Comparison of ENCODE assay signal across 1 cellular context in genomic region chr16:8581923-8582580, GRCh38.
TF ChIP-seq lines count a peak whose summit lies in the region.

No MANE protein-coding gene starts in this region.

TF ChIP-seq in HepG2, 621 proteins besides CTCF, POLR2A, EP300 and RAD21 (continued from another document):
- no peak for TF ChIP-seq ZBTB40 (IDR thresholded peaks at IDR 0.05)
- TF ChIP-seq ZBTB40 (CRISPR knock-in tag; IDR thresholded peaks at IDR 0.05): 0 out of 2 replicates have a peak, but pooled peaks have one; percentile 26
- 0 out of 2 replicates have a peak, but pooled peaks have one; percentile 23 for TF ChIP-seq ARID4A (CRISPR knock-in tag; IDR thresholded peaks at IDR 0.05; ENCODE audit: borderline replicate concordance)
- TF ChIP-seq, protein P1, sequence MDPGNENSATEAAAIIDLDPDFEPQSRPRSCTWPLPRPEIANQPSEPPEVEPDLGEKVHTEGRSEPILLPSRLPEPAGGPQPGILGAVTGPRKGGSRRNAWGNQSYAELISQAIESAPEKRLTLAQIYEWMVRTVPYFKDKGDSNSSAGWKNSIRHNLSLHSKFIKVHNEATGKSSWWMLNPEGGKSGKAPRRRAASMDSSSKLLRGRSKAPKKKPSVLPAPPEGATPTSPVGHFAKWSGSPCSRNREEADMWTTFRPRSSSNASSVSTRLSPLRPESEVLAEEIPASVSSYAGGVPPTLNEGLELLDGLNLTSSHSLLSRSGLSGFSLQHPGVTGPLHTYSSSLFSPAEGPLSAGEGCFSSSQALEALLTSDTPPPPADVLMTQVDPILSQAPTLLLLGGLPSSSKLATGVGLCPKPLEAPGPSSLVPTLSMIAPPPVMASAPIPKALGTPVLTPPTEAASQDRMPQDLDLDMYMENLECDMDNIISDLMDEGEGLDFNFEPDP (CRISPR knock-in tag; conservative IDR thresholded peaks at IDR 0.05): 0 out of 2 replicates have a peak, but pooled peaks have one; percentile 36
TF ChIP-seq in HepG2: peak in this region for 7.
